Comparison of ENCODE assay signal across 1 cellular context in genomic region chr10:49118450-49118849, GRCh38.
TF ChIP-seq lines count a peak whose summit lies in the region.

No MANE protein-coding gene starts in this region.

TF ChIP-seq in HEK293T, 16 proteins besides CTCF, POLR2A, EP300 and RAD21 (continued from another document):
- TF ChIP-seq PKNOX1 (IDR thresholded peaks at IDR 0.05): 0 out of 2 replicates have a peak, but pooled peaks have one; percentile 16
